In the genomic region with DNA sequence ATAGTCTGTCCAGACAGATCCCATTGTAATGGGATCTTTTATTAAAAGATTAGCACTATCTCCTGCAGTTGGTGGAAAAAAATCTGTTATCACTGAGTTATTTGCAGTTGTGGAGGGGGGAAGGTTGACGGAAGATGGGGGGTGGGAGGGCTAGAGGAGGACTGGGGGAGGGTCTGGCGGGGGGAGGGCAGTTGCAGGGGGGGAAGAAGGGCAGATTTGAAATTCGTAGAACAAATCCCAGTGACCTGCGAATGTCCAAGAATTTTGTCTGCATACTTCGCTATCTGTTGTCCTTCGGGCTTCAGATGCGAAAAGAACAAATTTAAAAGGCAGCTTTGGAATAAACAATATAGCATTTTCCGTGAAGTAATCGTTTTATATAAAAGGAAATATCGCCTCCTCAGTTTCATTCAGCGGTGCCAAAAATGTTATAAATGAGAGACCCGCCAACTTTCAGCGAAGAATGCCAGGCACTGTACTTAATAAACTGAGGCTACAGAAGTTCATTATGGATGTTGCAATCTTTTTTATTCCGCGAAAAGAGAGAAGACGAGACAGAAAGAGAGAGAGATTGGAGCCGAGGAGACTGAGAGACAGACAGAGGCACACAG, we compare ENCODE assay signal across 8 cellular contexts. TPM values are rescaled to one million over a fixed set of nuclear protein-coding genes. Genes with fewer than 3 reads are reported as not detected.
DNase-seq lines count a peak whose midpoint lies in the region; ATAC-seq and TF ChIP-seq lines count a peak whose summit lies in the region.

No MANE protein-coding gene starts in this region.

- H3K27me3 ChIP-seq in body of pancreas: no peaks in the 10 kb centered on the region

- H3K36me3 Mint-ChIP-seq in HFFc6 (ENCODE audit: low read depth): peaks cover 18% of the 10 kb centered on the region

- H3K4me3 Mint-ChIP-seq in HFFc6: peak overlapping the region; percentile 96

- no peaks in the 10 kb centered on the region for H3K9me3 Mint-ChIP-seq in HFFc6

- 1% methylated on average over 17 of the region's 17 CpGs for WGBS in body of pancreas, 2 donors
- WGBS in mesodermal cell (ENCODE audit: insufficient coverage in 2 of 2), 2 experiments: 1 to 3% methylated on average over 12 to 13 of the region's 17 CpGs

- peaks cover 7% of the 10 kb centered on the region for H3K27me3 Mint-ChIP-seq in HFFc6 (ENCODE audit: insufficient read depth)

- H3K27ac ChIP-seq in body of pancreas: peak overlapping the region in 2 of 4 donors; percentile 6 to 21
- peak overlapping the region; percentile 0 for H3K27ac ChIP-seq in mesodermal cell (ENCODE audit: low read depth, low read length, severe bottlenecking)

- peak overlapping the region; percentile 78 for H3K27ac Mint-ChIP-seq in HFFc6

- DNase-seq in AG04449 (ENCODE audit: low read depth, low spot score) (no peak), HFFc6 (no peak), body of pancreas (no peak), GOT3 (lab: John Stamatoyannopoulos, UW) (no peak), islet precursor cell (no peak)

- TF ChIP-seq POLR2A in body of pancreas (IDR thresholded peaks at IDR 0.05): no peak

- H3K4me3 ChIP-seq in AG04449 (ENCODE audit: low read depth, low read length) (peak overlapping the region; percentile 97), body of pancreas (peak overlapping the region; percentile 21 to 48), mesodermal cell (ENCODE audit: extremely low read depth, insufficient read depth, low read length, poor library complexity, severe bottlenecking) (peak overlapping the region; percentile 68)

- H3K4me1 Mint-ChIP-seq in HFFc6 (ENCODE audit: low read depth): peaks cover 24% of the 10 kb centered on the region

- H3K36me3 ChIP-seq in body of pancreas (replicated peaks in 1 of 2; ENCODE audit: insufficient read depth in 1 of 2, low read depth in 2 of 2) (no peaks in the 10 kb centered on the region), mesodermal cell (ENCODE audit: control insufficient read depth, insufficient read depth, low read length) (peaks cover 10% of the 10 kb centered on the region)

- ATAC-seq in body of pancreas (no peak), HG03097 (IDR thresholded peaks at IDR 0.05; ENCODE audit: low FRiP score, unreplicated experiment) (no peak), HG03342 (IDR thresholded peaks at IDR 0.05; ENCODE audit: unreplicated experiment) (no peak)

- POLR2A ChIA-PET in AG04449 (lab: Yijun Ruan, JAX): no interaction called here

- intact Hi-C loops in body of pancreas (cut with DNase I): no loop called here

- no peaks in the 10 kb centered on the region for H3K9me3 ChIP-seq in body of pancreas
- H3K9me3 ChIP-seq in mesodermal cell (ENCODE audit: control insufficient read depth, low read length): no peaks in the 10 kb centered on the region

- no peak for TF ChIP-seq CTCF in AG04449 (IDR thresholded peaks at IDR 0.05; ENCODE audit: insufficient read depth, low read length, missing control alignments)
- no peak for TF ChIP-seq CTCF in HFFc6 (IDR thresholded peaks at IDR 0.05)
- TF ChIP-seq CTCF in body of pancreas (IDR thresholded peaks at IDR 0.05): no peak

- CTCF ChIA-PET in AG04449 (lab: Yijun Ruan, JAX): interaction anchor here (0.8 to 5.4 kb wide), 3 partner anchors 18 to 756 kb away, joined by 3 to 26 read pairs (median 4); no protein-coding TSS in a partner anchor

- H3K4me1 ChIP-seq in body of pancreas (peaks cover 12% of the 10 kb centered on the region), mesodermal cell (ENCODE audit: control insufficient read depth, insufficient read depth, low read length, poor library complexity, severe bottlenecking) (no peaks in the 10 kb centered on the region)

RNA-seq across cellular contexts. Expression of a gene that starts 1.3 kb away (rescaled TPM):
- 10 to 100 TPM; 14.2 to 92.1 (median 82.2) TPM for total RNA-seq in HFFc6 (2021; fragmentation: NEBNext Ultra II Directional; extraction: Animal tissue kit (Norgen Biotek cat#: 25700))
- total RNA-seq in body of pancreas: under 1 TPM; 0.52 to 0.99 TPM
- polyA plus RNA-seq in mesodermal cell (2013, experiment 1 of 2): 42.1 TPM
- 31.6 TPM for polyA plus RNA-seq in mesodermal cell (2013, experiment 2 of 2)

Comparison
In these comparisons a context has a peak if more than half of its experiments do, and no peak if none do; other contexts are left out.
1. H3K4me3 ChIP-seq: peak in every context shown above with its lines; median percentile 97 in AG04449; 68 in mesodermal cell; 34 in body of pancreas.
2. RNA of a gene that starts 1.3 kb away (total RNA-seq): 14.2 to 92.1 TPM in HFFc6; 0.52 to 0.99 TPM in body of pancreas; every median in the first group is over 4 times any median in the second.